8 cellular contexts compared by ENCODE assay signal in the genomic region with DNA sequence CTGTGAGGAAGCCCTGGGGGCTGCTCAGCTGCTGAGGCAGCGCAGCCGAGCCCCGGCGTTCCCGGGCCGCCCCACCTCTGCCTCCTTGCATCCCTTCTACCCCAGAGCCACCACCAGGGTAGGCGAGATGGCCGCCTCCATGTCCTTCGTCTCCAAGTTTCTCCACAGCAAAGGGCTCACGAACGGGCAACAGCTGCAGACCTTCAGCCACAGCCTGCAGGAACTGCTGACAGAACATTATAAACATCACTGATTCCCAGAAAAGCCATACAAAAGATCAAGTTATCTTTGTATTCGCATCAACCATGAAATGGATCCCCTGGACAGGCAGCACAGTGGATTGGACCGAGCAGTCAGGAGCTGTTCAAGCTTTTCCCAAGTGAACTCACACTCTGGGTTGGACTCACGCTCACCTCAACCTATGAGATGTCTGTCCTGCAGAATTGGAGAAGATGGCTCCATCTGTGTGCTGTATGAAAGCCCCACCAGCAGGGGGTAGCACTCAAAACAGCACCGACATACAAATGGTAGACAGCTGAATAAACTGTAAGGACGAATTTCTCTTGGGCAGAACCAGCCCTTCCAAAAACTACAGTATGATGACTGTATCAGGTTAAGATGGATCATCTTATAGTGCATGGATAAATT. TPM values are rescaled to one million over a fixed set of nuclear protein-coding genes. Genes with fewer than 3 reads are reported as not detected.
DNase-seq lines count a peak whose midpoint lies in the region; ATAC-seq and TF ChIP-seq lines count a peak whose summit lies in the region.

No MANE protein-coding gene starts in this region.

- no peaks in the 10 kb centered on the region for H3K27me3 Mint-ChIP-seq in naive thymus-derived CD8-positive, alpha-beta T cell

- peaks cover 4 to 10% (median 4%) of the 10 kb centered on the region in 3 donors for H3K36me3 Mint-ChIP-seq in naive thymus-derived CD8-positive, alpha-beta T cell

- intact Hi-C loops in prostate gland (cut with DNase I) = no loop called here

- WGBS in prostate gland = 73% methylated on average over 16 of the region's 16 CpGs

- H3K27me3 ChIP-seq in BE2C (no peaks in the 10 kb centered on the region), prostate gland (replicated peaks; ENCODE audit: insufficient read depth) (no peaks in the 10 kb centered on the region)

- H3K36me3 ChIP-seq in BE2C = no peaks in the 10 kb centered on the region
- no peaks in the 10 kb centered on the region for H3K36me3 ChIP-seq in prostate gland

- H3K9me3 ChIP-seq in BE2C = no peaks in the 10 kb centered on the region
- no peaks in the 10 kb centered on the region for H3K9me3 ChIP-seq in prostate gland

- H3K27ac ChIP-seq in prostate gland = no peak overlapping the region

- no peak for TF ChIP-seq POLR2A in prostate gland (IDR thresholded peaks at IDR 0.05)

- TF ChIP-seq CTCF in BE2C (IDR thresholded peaks at IDR 0.05; ENCODE audit: low read depth, low read length) (peak; percentile 56), GM12873 (IDR thresholded peaks at IDR 0.05; ENCODE audit: insufficient read depth, low read depth, low read length, missing control alignments) (peak; percentile 65), prostate gland (IDR thresholded peaks at IDR 0.05) (no peak)

- H3K4me1 ChIP-seq in BE2C (no peaks in the 10 kb centered on the region), prostate gland (replicated peaks) (no peaks in the 10 kb centered on the region)

- peaks cover 0 to 10% (median 2%) of the 10 kb centered on the region in 9 donors for H3K9me3 Mint-ChIP-seq in naive thymus-derived CD8-positive, alpha-beta T cell

- peak; percentile 11 for DNase-seq in BE2C
- DNase-seq in RPMI8226 = peak; percentile 33
- peak; percentile 63 for DNase-seq in left lobe of liver (ENCODE audit: low spot score)
- DNase-seq in naive thymus-derived CD8-positive, alpha-beta T cell = no peak
- DNase-seq in prostate gland (ENCODE audit: low spot score) = no peak
- no peak for DNase-seq in UCSD-AML1 (lab: John Stamatoyannopoulos, UW; ENCODE audit: unreplicated experiment)

- H3K4me1 Mint-ChIP-seq in naive thymus-derived CD8-positive, alpha-beta T cell = peaks cover 0 to 3% (median 1%) of the 10 kb centered on the region in 4 donors

- no peak overlapping the region for H3K4me3 Mint-ChIP-seq in naive thymus-derived CD8-positive, alpha-beta T cell

- no peak overlapping the region for H3K27ac Mint-ChIP-seq in naive thymus-derived CD8-positive, alpha-beta T cell

- H3K4me3 ChIP-seq in BE2C (ENCODE audit: low read depth, low read length) = no peak overlapping the region
- no peak overlapping the region for H3K4me3 ChIP-seq in prostate gland

- POLR2A ChIA-PET in naive thymus-derived CD8-positive, alpha-beta T cell (lab: Charles Lee) = no interaction called here

- ATAC-seq in left lobe of liver (peak; percentile 81), HG03378 (IDR thresholded peaks at IDR 0.05; ENCODE audit: unreplicated experiment) (no peak)
- no peak for ATAC-seq in naive thymus-derived CD8-positive, alpha-beta T cell

RNA-seq across cellular contexts. Expression of a gene that starts 19.4 kb away (rescaled TPM):
- 2.1 TPM for polyA plus RNA-seq in BE2C (2012; ENCODE audit: insufficient read depth, insufficient read length, low read depth)
- total RNA-seq in left lobe of liver (915 TPM), prostate gland (100 to 1,000 TPM in 1 of 2 donors, 10 to 100 TPM in 1; 82.6 to 286 TPM)
- total RNA-seq in naive thymus-derived CD8-positive, alpha-beta T cell = 1 to 10 TPM in 1 of 2 experiments, under 1 TPM in 1; 0.36 to 1.5 TPM
- under 1 TPM in 1 of 3 donors, not detected in 2; 0.03 TPM for polyA plus RNA-seq in naive thymus-derived CD8-positive, alpha-beta T cell

Comparison
In these comparisons a context has a peak if more than half of its experiments do, and no peak if none do; other contexts are left out.
1. DNase-seq: peak in BE2C (single experiment), RPMI8226 (single experiment) and left lobe of liver (single experiment); none in naive thymus-derived CD8-positive, alpha-beta T cell (0 of 10), prostate gland (single experiment) and UCSD-AML1 (single experiment).
2. CTCF ChIP-seq: peak in BE2C (single experiment) and GM12873 (single experiment); none in prostate gland (0 of 4).
3. RNA of a gene that starts 19.4 kb away (total RNA-seq): 915 TPM in left lobe of liver (single experiment) and 82.6 to 286 TPM in prostate gland; 0.36 to 1.5 TPM in naive thymus-derived CD8-positive, alpha-beta T cell; every median in the first group is over 10 times any median in the second.